Comparison of ENCODE assay signal across 18 cellular contexts in the genomic region with DNA sequence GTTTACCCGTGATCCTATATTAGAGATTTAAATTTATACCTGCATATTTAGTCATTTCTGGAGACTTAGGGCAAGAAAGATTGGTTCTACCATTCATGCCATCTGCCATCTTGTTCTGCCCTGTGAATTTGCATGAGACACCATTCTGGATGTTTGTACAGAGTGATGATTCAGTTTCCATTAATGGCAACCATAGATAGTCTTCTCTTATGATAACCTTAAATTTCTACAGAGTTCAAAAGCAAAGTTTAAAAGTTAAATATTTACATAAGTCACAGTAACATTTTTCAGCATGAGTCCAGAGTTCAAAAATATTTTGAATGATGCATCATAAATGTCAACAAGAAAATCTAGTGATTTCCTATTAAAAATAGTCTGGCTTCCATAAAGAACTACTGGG. TPM values are rescaled to one million over a fixed set of nuclear protein-coding genes. Genes with fewer than 3 reads are reported as not detected.
DNase-seq lines count a peak whose midpoint lies in the region; ATAC-seq and TF ChIP-seq lines count a peak whose summit lies in the region.
"Had no signal": no experiment of that assay in that cellular context is flagged by ENCODE, and none has a peak within 500 bp of the region (broad histone marks: within the 10 kb centered on the region; RNA-seq: fewer than 3 reads in every experiment).

No MANE protein-coding gene starts in this region.

- H3K27me3 ChIP-seq in Caco-2 (replicated peaks; ENCODE audit: control insufficient read depth, insufficient read depth, low read length) (no peaks in the 10 kb centered on the region), gastrocnemius medialis (no peaks in the 10 kb centered on the region)
- H3K27me3 ChIP-seq: cardiac muscle cell, dorsolateral prefrontal cortex, right lobe of liver, transverse colon had no signal

- peak overlapping the region; percentile 9 for H3K4me3 Mint-ChIP-seq in Caco-2 (ENCODE audit: unreplicated experiment)
- no peak overlapping the region for H3K4me3 Mint-ChIP-seq in activated CD8-positive, alpha-beta T cell treated with anti-CD3 and anti-CD28 coated beads for 36 hours
- H3K4me3 Mint-ChIP-seq: activated T-helper 1 cell treated with anti-CD3 and anti-CD28 coated beads, Interleukin-12 subunit alpha, Interleukin-12 subunit beta, Interleukin-2, Interleukin-4 antibody, amounts not matched to agents 30 ng/mL and 10 ng/mL and 1 ng/mL, durations not matched to agents 14 hours and 24 hours and 36 hours had no signal

- H3K4me1 ChIP-seq in Caco-2 (peaks cover 45% of the 10 kb centered on the region), gastrocnemius medialis (peaks cover 65 to 75% of the 10 kb centered on the region in 2 donors)

- DNase-seq in Caco-2 (no peak), SW480 (ENCODE audit: low spot score) (peak; percentile 9), fibroblast of the aortic adventitia (ENCODE audit: low read depth) (peak; percentile 22), gastrocnemius medialis (no peak), SW 1271 (lab: John Stamatoyannopoulos, UW) (no peak), NCI-H510A (lab: John Stamatoyannopoulos, UW) (no peak)
- DNase-seq in activated CD8-positive, alpha-beta T cell treated with anti-CD3 and anti-CD28 coated beads for 36 hours, result no peak
- DNase-seq: dorsolateral prefrontal cortex; NCI-H1436; NCI-H2171 treated with DMSO at 0.1 percent for 48 hours; occipital lobe; right lobe of liver; Right ventricle myocardium superior; stimulated activated naive CD4-positive, alpha-beta T cell treated with Interleukin-2 at 50 U/mL for 16 hours; transverse colon had no signal

- H3K4me1 Mint-ChIP-seq in Caco-2 (ENCODE audit: low read depth, unreplicated experiment), result peaks cover 35% of the 10 kb centered on the region
- H3K4me1 Mint-ChIP-seq in activated CD8-positive, alpha-beta T cell treated with anti-CD3 and anti-CD28 coated beads for 36 hours (ENCODE audit: low read depth), result peaks cover 53% of the 10 kb centered on the region

- peaks cover 1% of the 10 kb centered on the region; the same call in 1 of the 2 replicates for H3K36me3 ChIP-seq in Caco-2 (ENCODE audit: control insufficient read depth, insufficient read depth, low read length)
- no peaks in the 10 kb centered on the region for H3K36me3 ChIP-seq in gastrocnemius medialis
- H3K36me3 ChIP-seq: cardiac muscle cell, right lobe of liver, transverse colon had no signal

- POLR2A ChIA-PET in Caco-2 (lab: Charles Lee), result no interaction called here
- POLR2A ChIA-PET in activated CD8-positive, alpha-beta T cell treated with anti-CD3 and anti-CD28 coated beads for 36 hours (lab: Charles Lee), result no interaction called here

- TF ChIP-seq POLR2A in gastrocnemius medialis (IDR thresholded peaks at IDR 0.05), result no peak

- H3K36me3 Mint-ChIP-seq in Caco-2 (ENCODE audit: insufficient read depth, unreplicated experiment), result peaks cover 42% of the 10 kb centered on the region
- H3K36me3 Mint-ChIP-seq in activated CD8-positive, alpha-beta T cell treated with anti-CD3 and anti-CD28 coated beads for 36 hours (ENCODE audit: low read depth), result no peaks in the 10 kb centered on the region

- no peaks in the 10 kb centered on the region for H3K27me3 Mint-ChIP-seq in Caco-2 (ENCODE audit: insufficient read depth, unreplicated experiment)
- no peaks in the 10 kb centered on the region for H3K27me3 Mint-ChIP-seq in activated CD8-positive, alpha-beta T cell treated with anti-CD3 and anti-CD28 coated beads for 36 hours

- H3K9me3 Mint-ChIP-seq in Caco-2 (ENCODE audit: unreplicated experiment), result peaks cover 13% of the 10 kb centered on the region
- peaks cover 6% of the 10 kb centered on the region for H3K9me3 Mint-ChIP-seq in activated CD8-positive, alpha-beta T cell treated with anti-CD3 and anti-CD28 coated beads for 36 hours

- peak overlapping the region; percentile 83 for H3K27ac Mint-ChIP-seq in Caco-2 (ENCODE audit: unreplicated experiment)
- no peak overlapping the region for H3K27ac Mint-ChIP-seq in activated CD8-positive, alpha-beta T cell treated with anti-CD3 and anti-CD28 coated beads for 36 hours
- H3K27ac Mint-ChIP-seq: activated T-helper 1 cell treated with anti-CD3 and anti-CD28 coated beads, Interleukin-12 subunit alpha, Interleukin-12 subunit beta, Interleukin-2, Interleukin-4 antibody, amounts not matched to agents 30 ng/mL and 10 ng/mL and 1 ng/mL, durations not matched to agents 14 hours and 24 hours and 36 hours had no signal

- intact Hi-C loops in Caco-2 (cut with micrococcal nuclease; ENCODE audit: unreplicated experiment) (loop anchor here (1.0 kb wide), 3 partner anchors 26 to 95 kb away; no protein-coding TSS in a partner anchor), gastrocnemius medialis (cut with DNase I; ENCODE audit: low total_unique reads) (loop anchor here (5.0 kb wide), 1 partner anchor 87 kb away; no protein-coding TSS in a partner anchor)
- intact Hi-C loops in activated CD8-positive, alpha-beta T cell treated with anti-CD3 and anti-CD28 coated beads for 36 hours (cut with micrococcal nuclease), result no loop called here

- ATAC-seq in gastrocnemius medialis (peak; percentile 57 to 58), HG03442 (IDR thresholded peaks at IDR 0.05; ENCODE audit: unreplicated experiment) (no peak)
- ATAC-seq in activated CD8-positive, alpha-beta T cell treated with anti-CD3 and anti-CD28 coated beads for 36 hours, result no peak

- CTCF ChIA-PET in Caco-2 (lab: Charles Lee), result no interaction called here
- CTCF ChIA-PET in activated CD8-positive, alpha-beta T cell treated with anti-CD3 and anti-CD28 coated beads for 36 hours (lab: Charles Lee), result no interaction called here

- H3K9me3 ChIP-seq in Caco-2 (peaks cover 14% of the 10 kb centered on the region), gastrocnemius medialis (no peaks in the 10 kb centered on the region)
- H3K9me3 ChIP-seq: right lobe of liver, transverse colon had no signal

- TF ChIP-seq CTCF in Caco-2 (IDR thresholded peaks at IDR 0.05; ENCODE audit: insufficient read depth in 1 of 2, low read depth in 1 of 2, low read length in 1 of 2, severe bottlenecking in 1 of 2, unreplicated experiment in 1 of 2), result no peak
- no peak for TF ChIP-seq CTCF in fibroblast of the aortic adventitia (IDR thresholded peaks at IDR 0.05; ENCODE audit: insufficient read depth, low read length)
- TF ChIP-seq CTCF in gastrocnemius medialis (IDR thresholded peaks at IDR 0.05 in 4 of 5, conservative IDR thresholded peaks at IDR 0.05 in 1 of 5), result no peak
- TF ChIP-seq CTCF in activated CD8-positive, alpha-beta T cell treated with anti-CD3 and anti-CD28 coated beads for 36 hours (IDR thresholded peaks at IDR 0.05), result no peak

- BruUV-seq in Caco-2 (replicated peaks; lab: Mats Ljungman, UMichigan), result no TSS peak

- H3K27ac ChIP-seq in gastrocnemius medialis, result peak overlapping the region; percentile 62 to 85 (median 70)
- H3K27ac ChIP-seq: cardiac muscle cell, right lobe of liver had no signal

- H3K4me3 ChIP-seq in Caco-2 (ENCODE audit: low read depth, low read length), result no peak overlapping the region
- H3K4me3 ChIP-seq in fibroblast of the aortic adventitia (ENCODE audit: low read depth, low read length), result no peak overlapping the region
- no peak overlapping the region for H3K4me3 ChIP-seq in gastrocnemius medialis
- H3K4me3 ChIP-seq: cardiac muscle cell, dorsolateral prefrontal cortex, right lobe of liver, transverse colon had no signal

- in situ Hi-C loops in gastrocnemius medialis (cut with MboI; ENCODE audit: low sequenced_read_pairs in 4 of 4), result no loop called here

RNA-seq across cellular contexts. Expression of a gene that starts 23.2 kb away (rescaled TPM):
- total RNA-seq in Caco-2 (2022) (101 and 105 TPM in 2 replicates), fibroblast of the aortic adventitia (ENCODE audit: low replicate concordance) (39.2 and 46.5 TPM in 2 replicates), gastrocnemius medialis (10 to 100 TPM in 1 of 4 donors, 1 to 10 TPM in 3; 4.1 to 10.0 (median 7.6) TPM)
- 1 to 10 TPM; 3.1 to 3.6 TPM for total RNA-seq in activated CD8-positive, alpha-beta T cell treated with anti-CD3 and anti-CD28 coated beads for 36 hours

Comparison
In these comparisons a context has a peak if more than half of its experiments do, and no peak if none do; other contexts are left out.
1. DNase-seq: peak in SW480 (single experiment) and fibroblast of the aortic adventitia (single experiment); none in Caco-2 (0 of 2), gastrocnemius medialis (0 of 2), activated CD8-positive, alpha-beta T cell treated with anti-CD3 and anti-CD28 coated beads for 36 hours (single experiment), SW 1271 (0 of 2) and NCI-H510A (single experiment).
2. ATAC-seq: peak in gastrocnemius medialis (2 of 2); none in activated CD8-positive, alpha-beta T cell treated with anti-CD3 and anti-CD28 coated beads for 36 hours (single experiment) and HG03442 (single experiment).